ENCODE assay signal across 21 cellular contexts in genomic region chr14:59146484-59146883, GRCh38. TPM values are rescaled to one million over a fixed set of nuclear protein-coding genes. Genes with fewer than 3 reads are reported as not detected.
DNase-seq lines count a peak whose midpoint lies in the region; ATAC-seq and TF ChIP-seq lines count a peak whose summit lies in the region.
"Had no signal": no experiment of that assay in that cellular context is flagged by ENCODE, and none has a peak within 500 bp of the region (broad histone marks: within the 10 kb centered on the region; RNA-seq: fewer than 3 reads in every experiment).

No MANE protein-coding gene starts in this region.

- no peak overlapping the region for H2BK15ac ChIP-seq in neuronal stem cell (ENCODE audit: low read length)

- H3K4me1 ChIP-seq in OCI-LY7 (ENCODE audit: insufficient read depth, low read length, poor library complexity, severe bottlenecking), result peaks cover 61% of the 10 kb centered on the region
- H3K4me1 ChIP-seq in neuronal stem cell (ENCODE audit: control insufficient read depth in 2 of 2, insufficient read depth in 1 of 2, low read depth in 1 of 2, low read length in 2 of 2), result peaks cover 2 to 5% of the 10 kb centered on the region in 2 donors
- no peaks in the 10 kb centered on the region; the same call in 1 of the 2 replicates for H3K4me1 ChIP-seq in MM.1S (ENCODE audit: low read length)
- H3K4me1 ChIP-seq: BE2C had no signal

- H3K9me3 Mint-ChIP-seq in brain (peaks cover 0 to 2% (median 0%) of the 10 kb centered on the region in 5 experiments), osteocyte (ENCODE audit: unreplicated experiment) (no peaks in the 10 kb centered on the region)
- H3K9me3 Mint-ChIP-seq: CD14-positive monocyte; CD4-positive, alpha-beta memory T cell; CD8-positive, alpha-beta memory T cell had no signal

- no peaks in the 10 kb centered on the region for H3K36me3 Mint-ChIP-seq in brain
- no peaks in the 10 kb centered on the region for H3K36me3 Mint-ChIP-seq in osteocyte (ENCODE audit: unreplicated experiment)
- H3K36me3 Mint-ChIP-seq: CD14-positive monocyte; CD4-positive, CD25-positive, alpha-beta regulatory T cell had no signal

- no peaks in the 10 kb centered on the region for H3F3A ChIP-seq in MM.1S (ENCODE audit: insufficient read depth, low read length)

- H2BK120ac ChIP-seq in neuronal stem cell (ENCODE audit: low read depth, low read length), result no peak overlapping the region

- H3K27me3 ChIP-seq in neuronal stem cell (ENCODE audit: control insufficient read depth in 3 of 3, insufficient read depth in 3 of 3, low read depth in 1 of 3, low read length in 3 of 3), result no peaks in the 10 kb centered on the region
- no peaks in the 10 kb centered on the region for H3K27me3 ChIP-seq in MM.1S (replicated peaks; ENCODE audit: insufficient read depth, low read length)
- H3K27me3 ChIP-seq: BE2C, BLaER1 had no signal

- H3K27me3 Mint-ChIP-seq in brain, result no peaks in the 10 kb centered on the region
- H3K27me3 Mint-ChIP-seq in osteocyte (ENCODE audit: unreplicated experiment), result peaks cover 25% of the 10 kb centered on the region

- CTCF ChIA-PET in OCI-LY7 (lab: Charles Lee; ENCODE audit: unreplicated experiment), result no interaction called here

- H2BK12ac ChIP-seq in neuronal stem cell (ENCODE audit: low read length), result no peak overlapping the region

- H3K27ac Mint-ChIP-seq in brain (peak overlapping the region; percentile 40 to 85 (median 79)), osteocyte (ENCODE audit: unreplicated experiment) (no peak overlapping the region)
- H3K27ac Mint-ChIP-seq: CD4-positive, alpha-beta memory T cell; CD4-positive, CD25-positive, alpha-beta regulatory T cell; CD8-positive, alpha-beta memory T cell had no signal

- no peak overlapping the region for H2AK5ac ChIP-seq in neuronal stem cell (ENCODE audit: low read depth, low read length)

- no peaks in the 10 kb centered on the region for H4K20me1 ChIP-seq in OCI-LY7 (ENCODE audit: insufficient read depth, low read length)
- H4K20me1 ChIP-seq in MM.1S (ENCODE audit: insufficient read depth, low read length), result no peaks in the 10 kb centered on the region
- H4K20me1 ChIP-seq: BLaER1 had no signal

- no peak overlapping the region for H4K91ac ChIP-seq in neuronal stem cell (ENCODE audit: low read depth, low read length, poor library complexity)

- no peak overlapping the region for H3K14ac ChIP-seq in neuronal stem cell (ENCODE audit: low read length)

- H3K4me3 Mint-ChIP-seq in brain (no peak overlapping the region), osteocyte (ENCODE audit: unreplicated experiment) (no peak overlapping the region)
- H3K4me3 Mint-ChIP-seq: CD14-positive monocyte; CD4-positive, alpha-beta memory T cell; CD4-positive, CD25-positive, alpha-beta regulatory T cell; CD8-positive, alpha-beta memory T cell had no signal

- no peak overlapping the region for H3K4ac ChIP-seq in neuronal stem cell (ENCODE audit: low read length)

- H3K9me3 ChIP-seq in OCI-LY7 (ENCODE audit: low read length) (no peaks in the 10 kb centered on the region), neuronal stem cell (replicated peaks in 1 of 2; ENCODE audit: control insufficient read depth in 2 of 2, insufficient read depth in 1 of 2, low read depth in 1 of 2, low read length in 2 of 2) (no peaks in the 10 kb centered on the region), MM.1S (replicated peaks; ENCODE audit: insufficient read depth, low read length) (no peaks in the 10 kb centered on the region)
- H3K9me3 ChIP-seq: BE2C, BLaER1 had no signal

- H3K9ac ChIP-seq in neuronal stem cell (ENCODE audit: low read depth, low read length, poor library complexity) (no peak overlapping the region), MM.1S (ENCODE audit: low read length) (no peak overlapping the region)
- H3K9ac ChIP-seq: BLaER1 had no signal

- TF ChIP-seq CTCF in OCI-LY7 (conservative IDR thresholded peaks at IDR 0.05; ENCODE audit: low read length), result no peak
- no peak for TF ChIP-seq CTCF in brain (conservative IDR thresholded peaks at IDR 0.05)
- no peak for TF ChIP-seq CTCF in osteocyte (IDR thresholded peaks at IDR 0.05)
- no peak for TF ChIP-seq CTCF in MM.1S (IDR thresholded peaks at IDR 0.05; ENCODE audit: low read length)

- no peaks in the 10 kb centered on the region for H3K79me1 ChIP-seq in neuronal stem cell (ENCODE audit: low read depth, low read length)

- no peak overlapping the region for H3K4me2 ChIP-seq in OCI-LY7 (ENCODE audit: low read length)
- no peak overlapping the region for H3K4me2 ChIP-seq in neuronal stem cell (ENCODE audit: insufficient read depth, low read length, poor library complexity, severe bottlenecking)
- H3K4me2 ChIP-seq in MM.1S (ENCODE audit: low read depth, low read length), result no peak overlapping the region
- H3K4me2 ChIP-seq: BLaER1 had no signal

- intact Hi-C loops in OCI-LY7 (cut with micrococcal nuclease; ENCODE audit: unreplicated experiment), result loop anchor here (5.0 kb wide), 1 partner anchor 211 kb away; no protein-coding TSS in a partner anchor

- peak overlapping the region; percentile 43; the same call in 1 of the 2 replicates for H2AFZ ChIP-seq in OCI-LY7 (ENCODE audit: low read length)
- peak overlapping the region; percentile 64 for H2AFZ ChIP-seq in neuronal stem cell (ENCODE audit: low read length)
- H2AFZ ChIP-seq in MM.1S (ENCODE audit: low read length), result no peak overlapping the region

- H2BK5ac ChIP-seq in neuronal stem cell (ENCODE audit: low read length), result no peak overlapping the region

- H3K27ac ChIP-seq in OCI-LY7 (ENCODE audit: low read depth, low read length, poor library complexity, severe bottlenecking), result no peak overlapping the region
- no peak overlapping the region for H3K27ac ChIP-seq in neuronal stem cell (replicated peaks; ENCODE audit: low read length)
- H3K27ac ChIP-seq in MM.1S (ENCODE audit: low read length), result no peak overlapping the region
- H3K27ac ChIP-seq: BLaER1 had no signal

- H3K9me2 ChIP-seq in OCI-LY7 (ENCODE audit: insufficient read depth, low read length) (no peaks in the 10 kb centered on the region), MM.1S (replicated peaks; ENCODE audit: insufficient read depth, low read length) (no peaks in the 10 kb centered on the region)

- POLR2A ChIA-PET in OCI-LY7 (lab: Charles Lee), result interaction anchor here (1.2 kb wide), 1 partner anchor 217 kb away, joined by 3 read pairs; no protein-coding TSS in a partner anchor

- H3K23ac ChIP-seq in neuronal stem cell (ENCODE audit: low read depth, low read length, poor library complexity), result no peak overlapping the region

- no peak for ATAC-seq in GM21515 (IDR thresholded peaks at IDR 0.05; ENCODE audit: unreplicated experiment)

- no peaks in the 10 kb centered on the region for H3K36me3 ChIP-seq in OCI-LY7 (ENCODE audit: insufficient read depth, low read length)
- no peaks in the 10 kb centered on the region for H3K36me3 ChIP-seq in neuronal stem cell (replicated peaks in 1 of 2; ENCODE audit: control insufficient read depth in 2 of 2, insufficient read depth in 2 of 2, low read length in 2 of 2)
- no peaks in the 10 kb centered on the region for H3K36me3 ChIP-seq in MM.1S (replicated peaks; ENCODE audit: insufficient read depth, low read length)
- H3K36me3 ChIP-seq: BE2C, BLaER1 had no signal

- BruUV-seq in OCI-LY7 (replicated peaks; lab: Mats Ljungman, UMichigan), result no TSS peak

- H3K18ac ChIP-seq in neuronal stem cell (ENCODE audit: low read length), result no peak overlapping the region

- no peak overlapping the region for H4K8ac ChIP-seq in neuronal stem cell (ENCODE audit: low read depth, low read length)

- WGBS in neuronal stem cell (ENCODE audit: extremely low coverage in 2 of 2, insufficient read length in 2 of 2, insufficient replicate concordance in 1 of 2), 2 donors, result no CpG with 5 or more reads among the region's 2 CpGs

- H3K79me2 ChIP-seq in OCI-LY7 (ENCODE audit: insufficient read depth, low read depth, low read length) (no peaks in the 10 kb centered on the region), MM.1S (ENCODE audit: low read length) (no peaks in the 10 kb centered on the region)

- DNase-seq in OCI-LY7 (ENCODE audit: low spot score) (no peak), neuronal stem cell (ENCODE audit: low spot score) (no peak), osteocyte (ENCODE audit: extremely low spot score, unreplicated experiment) (no peak), pons (ENCODE audit: low spot score) (no peak), MM.1S (no peak)
- DNase-seq: 8988T; ACHN; BE2C; C1 segment of cervical spinal cord; CD4-positive, alpha-beta memory T cell; CD4-positive, CD25-positive, alpha-beta regulatory T cell; CD8-positive, alpha-beta memory T cell; COR-L47; DMS 273 treated with DMSO at 0.1 percent for 48 hours; DMS153; DMS79 treated with DMSO at 0.1 percent for 48 hours; GF-D8 had no signal

- H3K4me1 Mint-ChIP-seq in brain (peaks cover 30% of the 10 kb centered on the region), osteocyte (ENCODE audit: unreplicated experiment) (no peaks in the 10 kb centered on the region)

- H3K4me3 ChIP-seq in OCI-LY7 (ENCODE audit: low read depth, low read length, poor library complexity, severe bottlenecking), result no peak overlapping the region
- no peak overlapping the region for H3K4me3 ChIP-seq in neuronal stem cell (ENCODE audit: low read length in 2 of 2)
- no peak overlapping the region for H3K4me3 ChIP-seq in MM.1S (ENCODE audit: low read length)
- H3K4me3 ChIP-seq: BLaER1 had no signal

RNA-seq across cellular contexts. Expression of gene DAAM1, which starts 42.0 kb away (rescaled TPM):
- total RNA-seq in OCI-LY7 (2014; rRNA removed; shearing (Covaris generic)), result 28.7 and 30.1 TPM in 2 replicates
- total RNA-seq in OCI-LY7 (2022) (69.4 and 72.8 TPM in 2 replicates), osteocyte (22.8 and 24.7 TPM in 2 replicates)
- 15.6 TPM for polyA plus RNA-seq in brain (ENCODE audit: insufficient read depth, low read depth, low replicate concordance)
- 22.7 TPM for polyA plus RNA-seq in neuronal stem cell (2013, experiment 1 of 2)
- 24.3 TPM for polyA plus RNA-seq in neuronal stem cell (2013, experiment 2 of 2)
